Comparison of ENCODE assay signal across 7 cellular contexts in genomic region chr3:65603631-65604030, GRCh38.
"Had no signal": no experiment of that assay in that cellular context is flagged by ENCODE, and none has a peak within 500 bp of the region (broad histone marks: within the 10 kb centered on the region; RNA-seq: fewer than 3 reads in every experiment).

No MANE protein-coding gene starts in this region.

- FAIRE-seq: GM12878, GM12891, GM12892, GM18507, GM19239 had no signal

- DNase-seq: GDM1, GF-D8 had no signal

- ATAC-seq: GM12878 had no signal

- H3K4me3 ChIP-seq: GM12878 had no signal
